ENCODE assay signal across 8 cellular contexts in the genomic region with DNA sequence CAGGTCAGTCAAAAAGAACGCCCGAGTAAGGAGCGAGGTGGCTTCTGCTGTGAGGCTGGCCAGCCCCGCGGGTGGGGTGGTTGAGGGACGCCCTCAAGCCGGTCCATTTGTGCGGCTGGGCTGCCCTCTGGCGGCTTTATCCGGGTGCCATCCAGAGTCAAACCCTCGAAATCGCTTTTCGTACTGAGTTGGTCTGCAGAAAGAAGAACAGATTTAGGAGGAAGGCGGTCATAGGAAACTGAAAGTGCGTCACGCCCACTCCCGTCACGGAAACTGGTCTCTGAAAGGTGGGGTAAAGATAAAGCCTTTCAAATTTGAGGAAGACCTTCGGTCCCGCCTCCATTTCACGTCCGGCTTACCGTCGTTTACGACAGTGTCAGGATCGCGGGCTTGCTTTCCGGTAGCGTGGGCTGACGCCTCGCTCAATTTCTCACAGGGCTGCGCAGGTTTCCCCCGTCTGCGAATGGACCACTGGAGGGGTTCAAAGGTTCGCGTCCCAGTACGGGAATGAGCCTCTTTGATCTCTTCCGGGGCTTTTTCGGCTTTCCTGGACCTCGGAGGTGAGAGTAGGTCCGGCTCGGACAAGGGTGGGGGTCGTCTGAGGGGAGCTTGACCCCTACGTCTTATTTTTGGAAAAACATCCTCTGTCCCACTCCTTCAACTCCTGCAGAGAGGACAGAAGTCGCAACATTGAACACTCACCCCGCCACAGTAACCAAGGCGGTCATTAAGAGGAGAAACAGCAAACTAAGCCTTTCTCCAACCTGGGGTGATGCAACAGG. TPM values are rescaled to one million over a fixed set of nuclear protein-coding genes. Genes with fewer than 3 reads are reported as not detected.
DNase-seq lines count a peak whose midpoint lies in the region; ATAC-seq and TF ChIP-seq lines count a peak whose summit lies in the region.

A gene (plus strand): TSS at position 413 of the 782 bp plus-strand sequence. CDS start 95 bp downstream, at position 508.

- TF ChIP-seq CTCF in BJ (IDR thresholded peaks at IDR 0.05; ENCODE audit: insufficient read depth, low read depth, low read length) (peak; percentile 79), coronary artery (IDR thresholded peaks at IDR 0.05) (peak; percentile 65)

- peaks cover 18% of the 10 kb centered on the region for H3K36me3 ChIP-seq in BJ (ENCODE audit: control insufficient read depth, insufficient read depth, low read length)

- ATAC-seq in HG03457 (IDR thresholded peaks at IDR 0.05; ENCODE audit: unreplicated experiment): peak; percentile 81

- CTCF ChIA-PET in BJ (lab: Yijun Ruan, JAX): interaction anchor here (0.6 to 4.7 kb wide), 14 partner anchors 9 to 194 kb away, joined by 3 to 19 read pairs (median 4); a partner anchor contains a TSS

- H3K27ac ChIP-seq in coronary artery: peak within 1 kb of the TSS; percentile 80 to 92

- POLR2A ChIA-PET in BJ (lab: Charles Lee): no interaction called here

- H3K4me3 ChIP-seq in BJ (ENCODE audit: low read depth, low read length): peak within 1 kb of the TSS; percentile 85
- peak within 1 kb of the TSS; percentile 83 for H3K4me3 ChIP-seq in coronary artery

- DNase-seq in BJ (ENCODE audit: low read depth) (peak; percentile 89), GM19238 (ENCODE audit: insufficient read length, low spot score) (peak; percentile 81), NCI-H524 treated with DMSO at 0.1 percent for 48 hours (lab: John Stamatoyannopoulos, UW) (peak; percentile 60), coronary artery (ENCODE audit: low spot score) (peak; percentile 97), left kidney (ENCODE audit: low read depth, low spot score) (peak; percentile 98)
- peak; percentile 99 for DNase-seq in activated CD4-positive, alpha-beta T cell treated with anti-CD3 and anti-CD28 coated beads for 48 hours
- DNase-seq in stimulated activated CD4-positive, alpha-beta T cell treated with anti-CD3 and anti-CD28 coated beads, Interleukin-2, amount 100 ng/mL, for 4 hours (ENCODE audit: low read depth): peak; percentile 98

- H3K27me3 ChIP-seq in BJ (ENCODE audit: control insufficient read depth, insufficient read depth, low read length): no peaks in the 10 kb centered on the region

RNA-seq across cellular contexts. Expression of the gene that starts here (rescaled TPM):
- 268 and 270 TPM in 2 replicates for polyA plus RNA-seq in BJ (2011; rRNA removed)
- polyA minus RNA-seq in BJ (2011; rRNA and poly(A)+ RNA removed): 62.6 and 137 TPM in 2 replicates

Comparison
In these comparisons a context has a peak if more than half of its experiments do, and no peak if none do; other contexts are left out.
1. Peak in every context shown above with its lines: DNase-seq, ATAC-seq, H3K4me3 ChIP-seq and H3K27ac ChIP-seq.